1 cellular context compared by ENCODE assay signal in the genomic region with DNA sequence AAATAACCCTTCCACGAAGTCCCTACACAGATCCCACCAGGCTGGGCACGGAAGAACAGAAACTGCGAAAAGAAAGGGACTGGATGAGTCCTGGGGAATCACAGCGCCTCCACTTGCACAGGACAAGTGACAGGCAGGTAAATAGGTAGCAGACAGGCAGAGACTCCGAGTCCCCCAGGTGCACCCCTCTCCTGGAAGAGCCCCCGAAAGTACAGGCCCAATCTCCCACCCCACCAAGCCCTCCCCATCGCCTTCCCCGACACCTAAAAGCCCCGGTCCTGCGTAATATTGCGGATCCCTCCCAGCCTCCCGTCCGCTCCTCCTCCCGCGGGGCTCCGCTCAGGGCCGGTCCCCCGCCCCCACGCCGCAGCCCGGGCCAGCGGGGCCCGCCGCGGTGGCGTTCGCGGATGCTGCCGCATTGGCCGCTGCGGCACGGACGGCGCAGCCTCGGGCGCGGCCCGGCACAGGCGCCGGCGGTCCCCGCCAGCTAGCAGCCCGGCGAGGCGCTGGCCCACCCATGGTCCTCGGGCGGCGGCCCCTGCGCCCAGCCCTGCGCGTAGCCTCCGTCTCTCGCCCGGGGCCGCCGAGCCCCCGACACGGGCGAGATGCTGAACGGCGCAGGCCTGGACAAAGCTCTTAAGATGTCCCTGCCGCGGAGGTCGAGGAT.
TF ChIP-seq lines count a peak whose summit lies in the region.

ATP8A2 (plus strand) TSS at position 367 of the 667 bp plus-strand sequence; CDS start at position 606, 239 bp downstream.

TF ChIP-seq in HepG2, 621 proteins besides CTCF, POLR2A, EP300 and RAD21 (continued from another document):
- TF ChIP-seq ZNF503 (CRISPR knock-in tag; IDR thresholded peaks at IDR 0.05) (no peak), HNRNPLL (IDR thresholded peaks at IDR 0.05; ENCODE audit: low read depth, low read length, poor library complexity, severe bottlenecking) (no peak), GATAD1 (CRISPR knock-in tag; IDR thresholded peaks at IDR 0.05) (no peak)
- TF ChIP-seq, protein P1, sequence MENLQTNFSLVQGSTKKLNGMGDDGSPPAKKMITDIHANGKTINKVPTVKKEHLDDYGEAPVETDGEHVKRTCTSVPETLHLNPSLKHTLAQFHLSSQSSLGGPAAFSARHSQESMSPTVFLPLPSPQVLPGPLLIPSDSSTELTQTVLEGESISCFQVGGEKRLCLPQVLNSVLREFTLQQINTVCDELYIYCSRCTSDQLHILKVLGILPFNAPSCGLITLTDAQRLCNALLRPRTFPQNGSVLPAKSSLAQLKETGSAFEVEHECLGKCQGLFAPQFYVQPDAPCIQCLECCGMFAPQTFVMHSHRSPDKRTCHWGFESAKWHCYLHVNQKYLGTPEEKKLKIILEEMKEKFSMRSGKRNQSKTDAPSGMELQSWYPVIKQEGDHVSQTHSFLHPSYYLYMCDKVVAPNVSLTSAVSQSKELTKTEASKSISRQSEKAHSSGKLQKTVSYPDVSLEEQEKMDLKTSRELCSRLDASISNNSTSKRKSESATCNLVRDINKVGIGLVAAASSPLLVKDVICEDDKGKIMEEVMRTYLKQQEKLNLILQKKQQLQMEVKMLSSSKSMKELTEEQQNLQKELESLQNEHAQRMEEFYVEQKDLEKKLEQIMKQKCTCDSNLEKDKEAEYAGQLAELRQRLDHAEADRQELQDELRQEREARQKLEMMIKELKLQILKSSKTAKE (CRISPR knock-in tag; IDR thresholded peaks at IDR 0.05; ENCODE audit: borderline replicate concordance), result no peak
